ENCODE assay signal across 23 cellular contexts in genomic region chr3:186170516-186170915, GRCh38.
"Had no signal": no experiment of that assay in that cellular context is flagged by ENCODE, and none has a peak within 500 bp of the region (broad histone marks: within the 10 kb centered on the region; RNA-seq: fewer than 3 reads in every experiment).

No MANE protein-coding gene starts in this region.

- H3K36me3 ChIP-seq: left lung, lower lobe of right lung, tibial nerve, upper lobe of right lung, vagina had no signal

- H3K27ac ChIP-seq: coronary artery, heart left ventricle, left lung, lower lobe of right lung, parathyroid adenoma, psoas muscle, spleen, testis, tibial nerve, upper lobe of right lung, vagina had no signal

- H3K9me3 ChIP-seq: heart left ventricle, left lung, lower lobe of right lung, psoas muscle, spleen, testis, tibial nerve, upper lobe of right lung, vagina had no signal

- H3K9ac ChIP-seq: parathyroid adenoma had no signal

- H2AFZ ChIP-seq: parathyroid adenoma had no signal

- H3K27me3 ChIP-seq: heart left ventricle, left lung, spleen, testis, tibial nerve, upper lobe of right lung, vagina had no signal

- DNase-seq: effector CD8-positive, alpha-beta T cell; heart left ventricle; hippocampal formation; left lung; lower lobe of right lung; natural killer cell; nucleus accumbens; psoas muscle; retina; spleen; stimulated activated CD4-positive, alpha-beta T cell treated with anti-CD3 and anti-CD28 coated beads, Interleukin-15, amount 100 ng/mL, for 24 hours; stimulated activated CD4-positive, alpha-beta T cell treated with anti-CD3 and anti-CD28 coated beads, Interleukin-1b, Interleukin-23, amount 100 ng/mL, for 48 hours; stimulated activated CD4-positive, alpha-beta T cell treated with anti-CD3 and anti-CD28 coated beads, Interleukin-4, amount 100 ng/mL, for 24 hours; testis; upper lobe of right lung had no signal

- ATAC-seq: heart left ventricle; left lung; lower lobe of right lung; natural killer cell; psoas muscle; sciatic nerve; stimulated activated memory B cell treated with anti-CD40 and anti-IgM and Interleukin-4, amounts not matched to agents 10 μg/mL and 1 μg/mL and 100 μg/mL, for 72 hours; upper lobe of right lung had no signal

- H3K79me2 ChIP-seq: parathyroid adenoma had no signal

- FAIRE-seq: frontal cortex, islet of Langerhans had no signal

- H3K4me3 ChIP-seq: coronary artery, heart left ventricle, left lung, lower lobe of right lung, psoas muscle, spleen, testis, tibial nerve, upper lobe of right lung, vagina had no signal

- H3K4me1 ChIP-seq: left lung, lower lobe of right lung, parathyroid adenoma, psoas muscle, upper lobe of right lung had no signal
